In genomic region chr19:1149259-1150045, GRCh38 we compare ENCODE assay signal across 26 cellular contexts.
"Had no signal": no experiment of that assay in that cellular context is flagged by ENCODE, and none has a peak within 500 bp of the region (broad histone marks: within the 10 kb centered on the region; RNA-seq: fewer than 3 reads in every experiment).

No MANE protein-coding gene starts in this region.

- ATAC-seq: activated naive CD8-positive, alpha-beta T cell treated with anti-CD3 and anti-CD28 coated beads, Interleukin-2, amount 50 U/mL, for 24 hours; gastrocnemius medialis; left colon; naive thymus-derived CD4-positive, alpha-beta T cell; pancreas; T-helper 17 cell had no signal

- H3K4me1 Mint-ChIP-seq: activated naive CD8-positive, alpha-beta T cell treated with anti-CD3 and anti-CD28 coated beads, Interleukin-2, amount 50 U/mL, for 24 hours had no signal

- H3K4me1 ChIP-seq: pancreas had no signal

- H3K4me3 ChIP-seq: breast epithelium, gastrocnemius medialis, hepatocyte, pancreas, right atrium auricular region, tibial artery had no signal

- H3K4me3 Mint-ChIP-seq: activated CD4-positive, alpha-beta memory T cell treated with anti-CD3 and anti-CD28 coated beads for 36 hours; activated CD4-positive, alpha-beta T cell treated with anti-CD3 and anti-CD28 coated beads, Interleukin-2, amount 10 ng/mL, durations not matched to agents 24 days and 14 days; activated naive CD4-positive, alpha-beta T cell treated with anti-CD3 and anti-CD28 coated beads, Interleukin-2, amount 50 U/mL, for 24 hours; activated naive CD8-positive, alpha-beta T cell treated with anti-CD3 and anti-CD28 coated beads, Interleukin-2, amount 50 U/mL, for 24 hours; immature natural killer cell; naive thymus-derived CD4-positive, alpha-beta T cell; T-helper 17 cell had no signal

- DNase-seq: activated CD4-positive, alpha-beta memory T cell treated with anti-CD3 and anti-CD28 coated beads for 36 hours; activated CD4-positive, alpha-beta T cell treated with anti-CD3 and anti-CD28 coated beads, Interleukin-2, amount 10 ng/mL, durations not matched to agents 24 days and 14 days; activated CD4-positive, CD25-positive, alpha-beta regulatory T cell treated with anti-CD3 and anti-CD28 coated beads, Interleukin-2, amount 50 U/mL, for 72 hours; activated naive CD8-positive, alpha-beta T cell treated with anti-CD3 and anti-CD28 coated beads, Interleukin-2, amount 50 U/mL, for 24 hours; activated T-cell treated with anti-CD3 and anti-CD28 coated beads, Interleukin-2, amount 50 U/mL, for 48 hours; amygdala; central memory CD4-positive, alpha-beta T cell; gastrocnemius medialis; immature natural killer cell; kidney; left colon; midbrain; naive thymus-derived CD4-positive, alpha-beta T cell; nucleus accumbens; stimulated activated naive CD4-positive, alpha-beta T cell treated with Interleukin-2 at 50 U/mL for 16 hours; T-helper 17 cell; T1000; tibial artery; WERI-Rb-1 had no signal

- H3K9me3 ChIP-seq: breast epithelium, gastrocnemius medialis, pancreas, right atrium auricular region, tibial artery had no signal

- H3K27ac ChIP-seq: epithelial cell of prostate, gastrocnemius medialis, hepatocyte, pancreas, right atrium auricular region, tibial artery, WERI-Rb-1 had no signal

- H3K27me3 ChIP-seq: breast epithelium, gastrocnemius medialis, hepatocyte, pancreas, right atrium auricular region, tibial artery had no signal

- H3K27me3 Mint-ChIP-seq: activated CD4-positive, alpha-beta memory T cell treated with anti-CD3 and anti-CD28 coated beads for 36 hours; activated CD4-positive, alpha-beta T cell treated with anti-CD3 and anti-CD28 coated beads, Interleukin-2, amount 10 ng/mL, durations not matched to agents 24 days and 14 days; activated naive CD4-positive, alpha-beta T cell treated with anti-CD3 and anti-CD28 coated beads, Interleukin-2, amount 50 U/mL, for 24 hours; activated naive CD8-positive, alpha-beta T cell treated with anti-CD3 and anti-CD28 coated beads, Interleukin-2, amount 50 U/mL, for 24 hours; naive thymus-derived CD4-positive, alpha-beta T cell; T-helper 17 cell had no signal

- H3K27ac Mint-ChIP-seq: activated CD4-positive, alpha-beta memory T cell treated with anti-CD3 and anti-CD28 coated beads for 36 hours; activated CD4-positive, alpha-beta T cell treated with anti-CD3 and anti-CD28 coated beads, Interleukin-2, amount 10 ng/mL, durations not matched to agents 24 days and 14 days; activated naive CD4-positive, alpha-beta T cell treated with anti-CD3 and anti-CD28 coated beads, Interleukin-2, amount 50 U/mL, for 24 hours; activated naive CD8-positive, alpha-beta T cell treated with anti-CD3 and anti-CD28 coated beads, Interleukin-2, amount 50 U/mL, for 24 hours; activated T-helper 2 cell treated with anti-CD3 and anti-CD28 coated beads, Interferon-gamma antibody, Interleukin-2, Interleukin-4, amounts not matched to agents 10 μg/mL and 5 μg/mL and 100 μg/mL, durations not matched to agents 14 hours and 24 hours and 36 hours; immature natural killer cell; T-helper 17 cell had no signal

- H3K9me3 Mint-ChIP-seq: activated CD4-positive, alpha-beta memory T cell treated with anti-CD3 and anti-CD28 coated beads for 36 hours; activated CD4-positive, alpha-beta T cell treated with anti-CD3 and anti-CD28 coated beads, Interleukin-2, amount 10 ng/mL, durations not matched to agents 24 days and 14 days; activated naive CD4-positive, alpha-beta T cell treated with anti-CD3 and anti-CD28 coated beads, Interleukin-2, amount 50 U/mL, for 24 hours; activated naive CD8-positive, alpha-beta T cell treated with anti-CD3 and anti-CD28 coated beads, Interleukin-2, amount 50 U/mL, for 24 hours; activated T-helper 2 cell treated with anti-CD3 and anti-CD28 coated beads, Interferon-gamma antibody, Interleukin-2, Interleukin-4, amounts not matched to agents 10 μg/mL and 5 μg/mL and 100 μg/mL, durations not matched to agents 14 hours and 24 hours and 36 hours; immature natural killer cell had no signal

- H3K36me3 ChIP-seq: breast epithelium had no signal
